9 cellular contexts compared by ENCODE assay signal in the genomic region with DNA sequence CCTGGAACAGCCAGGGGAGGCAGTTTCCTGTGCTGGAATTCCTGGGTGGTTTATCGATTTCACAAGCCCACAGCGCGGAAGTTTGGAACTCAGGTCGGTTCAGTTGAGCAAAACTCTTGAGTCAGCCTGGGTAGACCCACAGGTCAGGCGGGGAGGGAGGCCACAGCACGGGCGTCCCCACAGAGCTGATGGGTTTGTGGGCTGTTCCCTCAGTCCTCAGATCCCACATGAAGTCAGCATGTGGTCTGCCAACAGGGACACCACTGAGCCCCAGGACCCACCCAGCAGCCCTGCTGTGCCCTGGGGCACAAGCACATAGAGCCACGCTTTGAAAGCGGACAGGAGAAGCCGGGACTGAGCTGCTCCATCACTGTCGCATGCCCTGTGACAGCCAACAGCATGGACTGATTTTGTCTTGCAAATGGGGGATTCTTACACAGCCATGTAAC. TPM values are rescaled to one million over a fixed set of nuclear protein-coding genes. Genes with fewer than 3 reads are reported as not detected.
DNase-seq lines count a peak whose midpoint lies in the region; ATAC-seq and TF ChIP-seq lines count a peak whose summit lies in the region.
"Had no signal": no experiment of that assay in that cellular context is flagged by ENCODE, and none has a peak within 500 bp of the region (broad histone marks: within the 10 kb centered on the region; RNA-seq: fewer than 3 reads in every experiment).

No MANE protein-coding gene starts in this region.

- H3K36me3 ChIP-seq in BE2C: no peaks in the 10 kb centered on the region

- no peak overlapping the region for H3K4me3 Mint-ChIP-seq in activated CD4-positive, alpha-beta memory T cell treated with anti-CD3 and anti-CD28 coated beads for 36 hours

- peaks cover 9% of the 10 kb centered on the region for H3K4me1 Mint-ChIP-seq in activated CD4-positive, alpha-beta memory T cell treated with anti-CD3 and anti-CD28 coated beads for 36 hours (ENCODE audit: low read depth)

- intact Hi-C loops in activated CD4-positive, alpha-beta memory T cell treated with anti-CD3 and anti-CD28 coated beads for 36 hours (cut with micrococcal nuclease): no loop called here

- H3K9me3 Mint-ChIP-seq in activated CD4-positive, alpha-beta memory T cell treated with anti-CD3 and anti-CD28 coated beads for 36 hours: no peaks in the 10 kb centered on the region

- peak; percentile 10 for ATAC-seq in GM21367 (IDR thresholded peaks at IDR 0.05; ENCODE audit: unreplicated experiment)
- ATAC-seq: Panc1 had no signal

- no peaks in the 10 kb centered on the region for H3K36me3 Mint-ChIP-seq in activated CD4-positive, alpha-beta memory T cell treated with anti-CD3 and anti-CD28 coated beads for 36 hours

- no peak overlapping the region for H3K4me3 ChIP-seq in BE2C (ENCODE audit: low read depth, low read length)

- CTCF ChIA-PET in activated CD4-positive, alpha-beta memory T cell treated with anti-CD3 and anti-CD28 coated beads for 36 hours (lab: Charles Lee): no interaction called here

- H3K9me3 ChIP-seq in BE2C: no peaks in the 10 kb centered on the region

- H3K27me3 ChIP-seq in BE2C: no peaks in the 10 kb centered on the region

- POLR2A ChIA-PET in activated CD4-positive, alpha-beta memory T cell treated with anti-CD3 and anti-CD28 coated beads for 36 hours (lab: Charles Lee): no interaction called here

- DNase-seq in BE2C (peak; percentile 14), M059J (ENCODE audit: low read depth) (peak; percentile 83), germinal center (ENCODE audit: low spot score) (peak; percentile 26), ureter (ENCODE audit: low spot score) (no peak), cerebellar cortex (ENCODE audit: low spot score) (no peak), NCI-H2171 treated with DMSO at 0.1 percent for 48 hours (lab: John Stamatoyannopoulos, UW) (no peak)
- no peak for DNase-seq in activated CD4-positive, alpha-beta memory T cell treated with anti-CD3 and anti-CD28 coated beads for 36 hours

- TF ChIP-seq CTCF in BE2C (IDR thresholded peaks at IDR 0.05; ENCODE audit: low read depth, low read length): no peak

- H3K27ac Mint-ChIP-seq in activated CD4-positive, alpha-beta memory T cell treated with anti-CD3 and anti-CD28 coated beads for 36 hours: no peak overlapping the region

- no peaks in the 10 kb centered on the region for H3K27me3 Mint-ChIP-seq in activated CD4-positive, alpha-beta memory T cell treated with anti-CD3 and anti-CD28 coated beads for 36 hours

- H3K4me1 ChIP-seq in BE2C: no peaks in the 10 kb centered on the region

RNA-seq across cellular contexts. Expression of gene BMP8A, which starts 17.4 kb away (rescaled TPM):
- polyA plus RNA-seq in BE2C (2012; ENCODE audit: insufficient read depth, insufficient read length, low read depth): 1.4 TPM
- total RNA-seq in M059J (2014; rRNA removed; shearing (Covaris generic)): not detected in 2 replicates
- 0.23 TPM for total RNA-seq in ureter
- not detected for total RNA-seq in activated CD4-positive, alpha-beta memory T cell treated with anti-CD3 and anti-CD28 coated beads for 36 hours

Comparison
In these comparisons a context has a peak if more than half of its experiments do, and no peak if none do; other contexts are left out.
1. DNase-seq: peak in BE2C (single experiment), M059J (single experiment) and germinal center (single experiment); none in ureter (single experiment), cerebellar cortex (single experiment), NCI-H2171 treated with DMSO at 0.1 percent for 48 hours (single experiment) and activated CD4-positive, alpha-beta memory T cell treated with anti-CD3 and anti-CD28 coated beads for 36 hours (single experiment).